20 cellular contexts compared by ENCODE assay signal in genomic region chr11:92489831-92490399, GRCh38.
DNase-seq lines count a peak whose midpoint lies in the region; ATAC-seq and TF ChIP-seq lines count a peak whose summit lies in the region.
"Had no signal": no experiment of that assay in that cellular context is flagged by ENCODE, and none has a peak within 500 bp of the region (broad histone marks: within the 10 kb centered on the region; RNA-seq: fewer than 3 reads in every experiment).

No MANE protein-coding gene starts in this region.

- H3K9me2 ChIP-seq in SK-N-SH, result no peaks in the 10 kb centered on the region

- H3F3A ChIP-seq in SK-N-SH (replicated peaks; ENCODE audit: insufficient read depth), result no peaks in the 10 kb centered on the region

- H3K36me3 ChIP-seq in SK-N-SH (replicated peaks in 1 of 2; ENCODE audit: control insufficient read depth in 1 of 2, insufficient read depth in 2 of 2, low read length in 1 of 2), result no peaks in the 10 kb centered on the region
- H3K36me3 ChIP-seq: BE2C; BLaER1 treated with 17β-estradiol and CSF1 and Interleukin-3, amounts not matched to agents 10 nM and 100 nM had no signal

- 25% methylated on average over 3 of the region's 3 CpGs for WGBS in SK-N-SH (ENCODE audit: low lambda C conversion rate)

- no peak for TF ChIP-seq RAD21 in SK-N-SH (IDR thresholded peaks at IDR 0.05; ENCODE audit: low read length)

- CTCF ChIA-PET in SK-N-SH (lab: Yijun Ruan, JAX), result no interaction called here

- peak in 1 of 2 experiments; percentile 55; a peak in 1 of 4 replicates for TF ChIP-seq EP300 in SK-N-SH (IDR thresholded peaks at IDR 0.05; ENCODE audit: borderline replicate concordance in 1 of 2, low read depth in 1 of 2, low read length in 1 of 2)

- no peaks in the 10 kb centered on the region for H3K9me3 ChIP-seq in SK-N-SH
- H3K9me3 ChIP-seq: A549; BE2C; BLaER1 treated with 17β-estradiol and CSF1 and Interleukin-3, amounts not matched to agents 10 nM and 100 nM had no signal

- POLR2A ChIA-PET in SK-N-SH (lab: Yijun Ruan, JAX), result no interaction called here

- H3K79me2 ChIP-seq in SK-N-SH (ENCODE audit: insufficient read depth), result no peaks in the 10 kb centered on the region

- H3K4me3 ChIP-seq in SK-N-SH (ENCODE audit: low read depth in 2 of 2, low read length in 1 of 2), result no peak overlapping the region
- H3K4me3 ChIP-seq: A549; BLaER1 treated with 17β-estradiol and CSF1 and Interleukin-3, amounts not matched to agents 10 nM and 100 nM; GM23248 had no signal

- H3K27me3 ChIP-seq in SK-N-SH (ENCODE audit: insufficient read depth), result no peaks in the 10 kb centered on the region
- H3K27me3 ChIP-seq: BE2C; BLaER1 treated with 17β-estradiol and CSF1 and Interleukin-3, amounts not matched to agents 10 nM and 100 nM had no signal

- H4K20me1 ChIP-seq in SK-N-SH (ENCODE audit: insufficient read depth), result no peaks in the 10 kb centered on the region
- H4K20me1 ChIP-seq: BLaER1 treated with 17β-estradiol and CSF1 and Interleukin-3, amounts not matched to agents 10 nM and 100 nM had no signal

- no peak overlapping the region for H3K4me2 ChIP-seq in SK-N-SH
- H3K4me2 ChIP-seq: A549; BLaER1 treated with 17β-estradiol and CSF1 and Interleukin-3, amounts not matched to agents 10 nM and 100 nM had no signal

- peaks cover 0 to 4% of the 10 kb centered on the region in 2 experiments; a peak in 2 of 4 replicates for H3K4me1 ChIP-seq in SK-N-SH (ENCODE audit: control insufficient read depth in 1 of 2, insufficient read depth in 2 of 2, low read depth in 1 of 2, low read length in 1 of 2)
- H3K4me1 ChIP-seq: A549; BLaER1 treated with 17β-estradiol and CSF1 and Interleukin-3, amounts not matched to agents 10 nM and 100 nM had no signal

- H3K27ac ChIP-seq in SK-N-SH (ENCODE audit: low read depth in 2 of 2, low read length in 1 of 2), result peak overlapping the region; percentile 22 to 31; a peak in 2 of 4 replicates
- H3K27ac ChIP-seq: A549; BLaER1 treated with 17β-estradiol and CSF1 and Interleukin-3, amounts not matched to agents 10 nM and 100 nM; GM23248 had no signal

- H2AFZ ChIP-seq in SK-N-SH (ENCODE audit: low read depth), result no peak overlapping the region
- H2AFZ ChIP-seq: GM23248 had no signal

- H3K9ac ChIP-seq in SK-N-SH, result no peak overlapping the region
- H3K9ac ChIP-seq: BLaER1 treated with 17β-estradiol and CSF1 and Interleukin-3, amounts not matched to agents 10 nM and 100 nM; GM23248 had no signal

- TF ChIP-seq CTCF in SK-N-SH (IDR thresholded peaks at IDR 0.05), result no peak

- DNase-seq in NCI-H526 (lab: John Stamatoyannopoulos, UW) (peak; percentile 98 to 99), SK-N-SH (peak; percentile 9), foreskin melanocyte (peak; percentile 36), mucosa of gallbladder (ENCODE audit: low spot score) (no peak), GM03348 (ENCODE audit: low spot score) (no peak)
- DNase-seq: 8988T; ACHN; AML-193; BE2C; CD4-positive, alpha-beta T cell; CD8-positive, alpha-beta memory T cell; DMS53; DMS79 treated with DMSO at 0.1 percent for 48 hours; GF-D8; GM23248; H7; HCEC 1CT had no signal

- ATAC-seq in HG02885 (IDR thresholded peaks at IDR 0.05; ENCODE audit: poor library complexity, unreplicated experiment), result no peak
- ATAC-seq: A549 had no signal

TF ChIP-seq in SK-N-SH, 30 proteins besides CTCF, POLR2A, EP300 and RAD21 (continues in another document):
- no peak for TF ChIP-seq GATA2 (CRISPR knock-in tag; IDR thresholded peaks at IDR 0.05)
- TF ChIP-seq CHD2 (IDR thresholded peaks at IDR 0.05; ENCODE audit: low read length, partially characterized antibody), result no peak
- TF ChIP-seq TAF1 (IDR thresholded peaks at IDR 0.05; ENCODE audit: borderline replicate concordance, low read depth, low read length), result no peak
- no peak for TF ChIP-seq ZBTB33 (IDR thresholded peaks at IDR 0.05; ENCODE audit: borderline replicate concordance, low read depth)
- no peak for TF ChIP-seq NFIC (IDR thresholded peaks at IDR 0.05; ENCODE audit: borderline replicate concordance)
- TF ChIP-seq RFX5 (IDR thresholded peaks at IDR 0.05; ENCODE audit: low read length), result no peak
- TF ChIP-seq NRF1 (IDR thresholded peaks at IDR 0.05; ENCODE audit: low read depth, low read length), result no peak
- TF ChIP-seq IRF3 (IDR thresholded peaks at IDR 0.05; ENCODE audit: low read depth, low read length), result no peak
- TF ChIP-seq PBX3 (IDR thresholded peaks at IDR 0.05), result peak; percentile 12
- TF ChIP-seq USF1 (IDR thresholded peaks at IDR 0.05; ENCODE audit: borderline replicate concordance, low read depth), result no peak
- no peak for TF ChIP-seq TEAD4 (IDR thresholded peaks at IDR 0.05; ENCODE audit: borderline replicate concordance, insufficient read depth)
- no peak for TF ChIP-seq SIN3A (IDR thresholded peaks at IDR 0.05; ENCODE audit: borderline replicate concordance, low read depth, low read length)
- TF ChIP-seq SMC3 (IDR thresholded peaks at IDR 0.05; ENCODE audit: low read depth, low read length), result no peak
- TF ChIP-seq RXRA (IDR thresholded peaks at IDR 0.05; ENCODE audit: borderline replicate concordance, low read depth), result no peak
- no peak for TF ChIP-seq YY1 (IDR thresholded peaks at IDR 0.05; ENCODE audit: low read depth)
- 0 out of 2 replicates have a peak, but pooled peaks have one; percentile 13 for TF ChIP-seq JUND (IDR thresholded peaks at IDR 0.05)
- no peak for TF ChIP-seq MEF2A (IDR thresholded peaks at IDR 0.05; ENCODE audit: borderline replicate concordance, low read depth)
- peak; percentile 51; the same call in 1 of the 2 replicates for TF ChIP-seq RCOR1 (IDR thresholded peaks at IDR 0.05; ENCODE audit: low read length)
- no peak for TF ChIP-seq FOXJ3 (CRISPR knock-in tag; IDR thresholded peaks at IDR 0.05)
- no peak for TF ChIP-seq MAX (IDR thresholded peaks at IDR 0.05; ENCODE audit: low read depth)

Comparison
In these comparisons a context has a peak if more than half of its experiments do, and no peak if none do; other contexts are left out.
1. DNase-seq: peak in NCI-H526 (2 of 2), SK-N-SH (single experiment) and foreskin melanocyte (single experiment); none in mucosa of gallbladder (single experiment) and GM03348 (single experiment).